ENCODE assay signal across 8 cellular contexts in the genomic region with DNA sequence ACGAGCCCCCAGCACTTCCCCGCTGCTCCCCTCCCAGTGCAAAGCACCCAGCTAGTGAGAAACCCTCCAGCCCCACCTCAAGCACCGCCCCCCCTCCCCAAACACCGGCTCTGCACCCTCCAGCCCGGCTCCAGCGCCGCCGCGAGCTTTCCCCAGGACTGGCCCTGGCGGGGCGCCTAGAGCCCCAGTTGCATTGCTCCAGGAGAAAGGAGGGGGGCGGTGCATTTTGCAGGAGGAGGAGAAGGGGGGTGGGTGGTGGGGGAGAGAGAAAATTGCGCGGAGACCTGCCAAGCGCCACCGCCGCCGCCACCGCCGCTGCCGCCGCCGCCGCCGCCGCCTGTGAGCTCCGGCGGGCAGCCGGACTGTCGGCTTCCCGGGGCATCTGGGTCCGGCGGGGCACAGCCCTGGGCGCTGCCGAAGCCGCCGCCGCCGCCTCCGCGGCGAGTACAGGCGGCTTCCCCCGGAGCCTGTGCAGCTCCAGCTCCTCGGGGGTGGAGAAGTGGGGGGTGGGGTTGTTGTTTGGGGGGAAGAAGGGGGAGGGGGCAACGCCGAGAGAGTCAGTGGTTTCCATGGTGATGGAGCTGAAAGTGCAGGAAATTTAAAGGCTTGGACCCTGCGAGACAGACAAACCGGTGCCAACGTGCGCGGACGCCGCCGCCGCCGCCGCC. TPM values are rescaled to one million over a fixed set of nuclear protein-coding genes. Genes with fewer than 3 reads are reported as not detected.
A peak's percentile ranks its signal among the peaks of the same experiment; 100 is the strongest.
DNase-seq lines count a peak whose midpoint lies in the region; ATAC-seq and TF ChIP-seq lines count a peak whose summit lies in the region.

A gene (plus strand): TSS at position 627 of the 668 bp plus-strand sequence. CDS start 525 bp downstream, outside the sequence.

- H3K4me1 ChIP-seq in fibroblast of lung (ENCODE audit: control insufficient read depth, extremely low read depth, insufficient read depth, low read length) (peaks cover 3% of the 10 kb centered on the region), upper lobe of right lung (peaks cover 28% of the 10 kb centered on the region)
- H3K4me1 ChIP-seq in naive thymus-derived CD4-positive, alpha-beta T cell (ENCODE audit: control insufficient read depth in 2 of 2, insufficient read depth in 2 of 2, low read length in 2 of 2): peaks cover 6 to 12% of the 10 kb centered on the region in 2 donors

- H3K27ac Mint-ChIP-seq in activated T-cell treated with anti-CD3 and anti-CD28 coated beads, Interleukin-2, amount 50 U/mL, for 24 hours: no peak within 1 kb of the TSS
- H3K27ac Mint-ChIP-seq in naive thymus-derived CD4-positive, alpha-beta T cell: peak within 1 kb of the TSS in 8 of 9 donors; percentile 83 to 99 (median 90)

- H3K27ac ChIP-seq in fibroblast of lung (ENCODE audit: insufficient read depth, low read length): peak within 1 kb of the TSS; percentile 47
- H3K27ac ChIP-seq in naive thymus-derived CD4-positive, alpha-beta T cell (ENCODE audit: low read depth, low read length): peak within 1 kb of the TSS; percentile 71
- H3K27ac ChIP-seq in upper lobe of right lung: peak within 1 kb of the TSS; percentile 47

- peaks cover 7% of the 10 kb centered on the region for H3K27me3 ChIP-seq in fibroblast of lung (ENCODE audit: control insufficient read depth, insufficient read depth, low read length)
- peaks cover 0 to 8% of the 10 kb centered on the region in 2 donors for H3K27me3 ChIP-seq in naive thymus-derived CD4-positive, alpha-beta T cell (ENCODE audit: control insufficient read depth in 2 of 2, insufficient read depth in 2 of 2, low read length in 2 of 2)
- H3K27me3 ChIP-seq in upper lobe of right lung: peaks cover 57% of the 10 kb centered on the region

- H4K20me1 ChIP-seq in fibroblast of lung (ENCODE audit: control insufficient read depth, extremely low read depth, insufficient read depth, low read length): no peaks in the 10 kb centered on the region

- intact Hi-C loops in naive thymus-derived CD4-positive, alpha-beta T cell (cut with micrococcal nuclease): loop anchor here (1.0 to 10.0 kb wide), 6 partner anchors 9 to 1922 kb away; a partner anchor contains a TSS
- intact Hi-C loops in upper lobe of right lung (cut with DNase I): loop anchor here (10.0 kb wide), 1 partner anchor 122 kb away; no protein-coding TSS in a partner anchor

- H3K4me1 Mint-ChIP-seq in activated T-cell treated with anti-CD3 and anti-CD28 coated beads, Interleukin-2, amount 50 U/mL, for 24 hours (ENCODE audit: low read depth): peaks cover 31% of the 10 kb centered on the region
- peaks cover 8 to 28% (median 14%) of the 10 kb centered on the region in 7 donors for H3K4me1 Mint-ChIP-seq in naive thymus-derived CD4-positive, alpha-beta T cell

- CTCF ChIA-PET in naive thymus-derived CD4-positive, alpha-beta T cell (lab: Charles Lee): interaction anchor here (0.5 to 3.1 kb wide), 17 partner anchors 10 to 319 kb away, joined by 3 to 46 read pairs (median 8); no protein-coding TSS in a partner anchor

- peaks cover 66% of the 10 kb centered on the region for H3K27me3 Mint-ChIP-seq in activated T-cell treated with anti-CD3 and anti-CD28 coated beads, Interleukin-2, amount 50 U/mL, for 24 hours
- H3K27me3 Mint-ChIP-seq in naive thymus-derived CD4-positive, alpha-beta T cell: peaks cover 0 to 65% (median 27%) of the 10 kb centered on the region in 5 donors

- TF ChIP-seq CTCF in fibroblast of lung (conservative IDR thresholded peaks at IDR 0.05 in 1 of 2, IDR thresholded peaks at IDR 0.05 in 1 of 2; ENCODE audit: low read depth in 1 of 2, low read length in 2 of 2): no peak
- no peak for TF ChIP-seq CTCF in upper lobe of right lung (IDR thresholded peaks at IDR 0.05)

- POLR2A ChIA-PET in naive thymus-derived CD4-positive, alpha-beta T cell (lab: Charles Lee): interaction anchor here (0.7 to 13.8 kb wide), 19 partner anchors 10 to 384 kb away, joined by 3 to 347 read pairs (median 6); a partner anchor contains a TSS

- peak within 1 kb of the TSS; percentile 74 for H2AFZ ChIP-seq in fibroblast of lung (ENCODE audit: low read length)

- H3K36me3 Mint-ChIP-seq in activated T-cell treated with anti-CD3 and anti-CD28 coated beads, Interleukin-2, amount 50 U/mL, for 24 hours (ENCODE audit: low read depth): no peaks in the 10 kb centered on the region
- H3K36me3 Mint-ChIP-seq in naive thymus-derived CD4-positive, alpha-beta T cell: peaks cover 0 to 4% (median 0%) of the 10 kb centered on the region in 5 donors

- peak within 1 kb of the TSS; percentile 65 for H3K9ac ChIP-seq in fibroblast of lung (ENCODE audit: insufficient read depth, low read length)

- no peaks in the 10 kb centered on the region for H3K79me2 ChIP-seq in fibroblast of lung (ENCODE audit: control insufficient read depth, insufficient read depth, low read length)

- H3K9me3 ChIP-seq in fibroblast of lung (ENCODE audit: control insufficient read depth, insufficient read depth, low read depth, low read length) (no peaks in the 10 kb centered on the region), upper lobe of right lung (no peaks in the 10 kb centered on the region)
- no peaks in the 10 kb centered on the region for H3K9me3 ChIP-seq in naive thymus-derived CD4-positive, alpha-beta T cell (ENCODE audit: control insufficient read depth in 2 of 3, low read length in 3 of 3)

- no peaks in the 10 kb centered on the region for H3K9me3 Mint-ChIP-seq in activated T-cell treated with anti-CD3 and anti-CD28 coated beads, Interleukin-2, amount 50 U/mL, for 24 hours
- H3K9me3 Mint-ChIP-seq in naive thymus-derived CD4-positive, alpha-beta T cell: peaks cover 0 to 3% (median 0%) of the 10 kb centered on the region in 11 donors

- peak within 1 kb of the TSS; percentile 52 to 61 (median 56) for H3K4me3 ChIP-seq in fibroblast of lung (replicated peaks in 1 of 4; ENCODE audit: control extremely low read depth in 1 of 4, insufficient read depth in 1 of 4, low read depth in 3 of 4, low read length in 4 of 4)
- H3K4me3 ChIP-seq in naive thymus-derived CD4-positive, alpha-beta T cell (ENCODE audit: low read length): peak within 1 kb of the TSS; percentile 83
- H3K4me3 ChIP-seq in upper lobe of right lung: peak within 1 kb of the TSS; percentile 58

- peak; percentile 27 for DNase-seq in NCI-H510A (lab: John Stamatoyannopoulos, UW)
- DNase-seq in NCI-H510A treated with DMSO at 0.1 percent for 48 hours (lab: John Stamatoyannopoulos, UW): no peak
- DNase-seq in NCI-H748 (lab: John Stamatoyannopoulos, UW; ENCODE audit: unreplicated experiment): peak; percentile 81
- peak; percentile 74 for DNase-seq in activated T-cell treated with anti-CD3 and anti-CD28 coated beads, Interleukin-2, amount 50 U/mL, for 24 hours
- DNase-seq in fibroblast of lung (ENCODE audit: low read depth in 2 of 2): peak; percentile 61 to 64
- peak; percentile 37 to 83 (median 80) for DNase-seq in naive thymus-derived CD4-positive, alpha-beta T cell
- peak; percentile 79 for DNase-seq in upper lobe of right lung

- H3K36me3 ChIP-seq in fibroblast of lung (ENCODE audit: control insufficient read depth, insufficient read depth, low read length): no peaks in the 10 kb centered on the region
- peaks cover 0 to 8% (median 0%) of the 10 kb centered on the region in 3 experiments for H3K36me3 ChIP-seq in naive thymus-derived CD4-positive, alpha-beta T cell (ENCODE audit: control insufficient read depth in 2 of 3, insufficient read depth in 3 of 3, low read length in 3 of 3)
- H3K36me3 ChIP-seq in upper lobe of right lung: no peaks in the 10 kb centered on the region

- ATAC-seq in naive thymus-derived CD4-positive, alpha-beta T cell: peak; percentile 51
- peak; percentile 58 for ATAC-seq in upper lobe of right lung
- ATAC-seq in GM21529 (IDR thresholded peaks at IDR 0.05; ENCODE audit: unreplicated experiment): no peak

- H3K4me2 ChIP-seq in fibroblast of lung (ENCODE audit: extremely low read depth, insufficient read depth, low read length): peak within 1 kb of the TSS; percentile 98

- H3K4me3 Mint-ChIP-seq in activated T-cell treated with anti-CD3 and anti-CD28 coated beads, Interleukin-2, amount 50 U/mL, for 24 hours: peak within 1 kb of the TSS; percentile 70
- H3K4me3 Mint-ChIP-seq in naive thymus-derived CD4-positive, alpha-beta T cell: peak within 1 kb of the TSS; percentile 76 to 97 (median 93)

RNA-seq across cellular contexts. Expression of the gene that starts here (rescaled TPM):
- total RNA-seq in fibroblast of lung (0.51 and 0.99 TPM in 2 replicates), upper lobe of right lung (2.3 TPM)
- polyA plus RNA-seq in fibroblast of lung: 0.73 TPM in 2 replicates
- polyA plus RNA-seq in fibroblast of lung (2012): 1.3 and 1.7 TPM in 2 replicates
- polyA minus RNA-seq in fibroblast of lung (ENCODE audit: low replicate concordance): 0.27 TPM in 1 of 2 replicates, not detected in the other
- 100 to 1,000 TPM in 2 of 5 experiments, 10 to 100 TPM in 2, under 1 TPM in 1; 0.12 to 169 (median 31.4) TPM for total RNA-seq in naive thymus-derived CD4-positive, alpha-beta T cell
- polyA plus RNA-seq in naive thymus-derived CD4-positive, alpha-beta T cell: 10 to 100 TPM; 65.1 to 67.1 TPM

Comparison
In these comparisons a context has a peak if more than half of its experiments do, and no peak if none do; other contexts are left out.
1. RNA of the gene that starts here (polyA plus RNA-seq): 65.1 to 67.1 TPM in naive thymus-derived CD4-positive, alpha-beta T cell; 0.73 to 1.7 TPM in fibroblast of lung; every median in the first group is over 10 times any median in the second.
2. Peak in every context shown above with its lines, with median percentiles within 50 percentile points of each other: H3K27ac ChIP-seq and H3K4me3 ChIP-seq.